In the genomic region with DNA sequence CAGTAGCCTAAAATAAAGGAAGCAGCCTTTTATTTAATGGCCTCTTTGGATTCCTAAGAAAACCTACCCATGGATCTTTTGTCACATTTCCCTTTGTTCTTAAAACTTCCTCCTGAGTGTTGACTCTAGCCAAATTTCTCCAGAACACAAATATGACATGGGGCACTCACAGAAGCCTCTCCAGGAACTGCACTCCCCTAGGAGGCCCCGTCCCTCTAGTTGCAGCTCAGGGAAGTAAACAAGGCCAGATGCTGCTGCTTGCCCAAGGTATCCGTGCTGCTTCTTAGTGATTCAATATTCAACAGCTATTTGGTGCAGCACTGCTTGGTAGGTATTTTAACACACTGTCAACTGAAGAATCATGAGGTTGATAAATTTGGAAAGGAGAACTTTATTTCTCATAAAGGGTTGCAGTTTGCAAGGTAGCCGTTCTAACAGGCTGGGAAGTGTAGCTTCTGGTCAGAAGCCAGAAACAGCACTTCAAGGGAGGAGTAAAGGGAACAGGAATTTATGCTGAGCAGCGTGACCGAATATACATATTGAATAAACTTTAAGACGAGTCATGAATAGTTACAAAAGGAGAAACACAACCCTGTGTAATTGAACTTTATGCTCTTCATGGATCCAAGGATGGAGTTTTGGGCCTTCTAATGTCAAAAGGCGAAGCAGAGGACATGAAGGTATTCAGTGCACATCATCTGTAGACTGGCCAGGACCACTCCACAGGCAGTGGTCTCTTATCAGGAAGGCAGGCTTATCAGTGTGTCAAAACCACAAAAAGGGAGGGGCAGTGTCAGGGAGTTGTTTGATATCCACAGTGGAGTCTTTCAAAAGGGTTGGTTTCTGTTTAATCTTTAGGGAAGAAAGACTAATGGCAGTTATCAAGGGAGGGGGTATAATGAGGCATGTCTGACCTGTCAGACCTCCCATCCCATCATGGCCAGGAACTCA, we compare ENCODE assay signal across 14 cellular contexts.
DNase-seq lines count a peak whose midpoint lies in the region; ATAC-seq, FAIRE-seq and TF ChIP-seq lines count a peak whose summit lies in the region.
"Had no signal": no experiment of that assay in that cellular context is flagged by ENCODE, and none has a peak within 500 bp of the region (broad histone marks: within the 10 kb centered on the region; RNA-seq: fewer than 3 reads in every experiment).

No MANE protein-coding gene starts in this region.

- H3K4me3 ChIP-seq in pancreas, result no peak overlapping the region
- H3K4me3 ChIP-seq: heart right ventricle had no signal

- H3K27me3 Mint-ChIP-seq in WTC11 (ENCODE audit: low read depth), result no peaks in the 10 kb centered on the region
- H3K27me3 Mint-ChIP-seq: activated CD4-positive, alpha-beta T cell treated with anti-CD3 and anti-CD28 coated beads for 36 hours had no signal

- FAIRE-seq in pancreas (lab: Jason Lieb, UNC) (no peak), RCC 7860 (lab: Jason Lieb, UNC) (no peak)

- CTCF ChIA-PET in WTC11 (lab: Charles Lee), result no interaction called here

- whole genome bisulfite sequencing in pancreas, 2 donors, result 67 to 69% methylated on average over 7 of the region's 7 CpGs

- H3K36me3 ChIP-seq in pancreas, result no peaks in the 10 kb centered on the region
- H3K36me3 ChIP-seq: heart right ventricle had no signal

- ATAC-seq in WTC11 (peak; percentile 46), pancreas (peak; percentile 35 to 81 (median 76)), HG03196 (IDR thresholded peaks at IDR 0.05; ENCODE audit: unreplicated experiment) (no peak)
- ATAC-seq: activated CD4-positive, alpha-beta T cell treated with anti-CD3 and anti-CD28 coated beads for 36 hours; heart right ventricle had no signal

- TF ChIP-seq CTCF in WTC11 (IDR thresholded peaks at IDR 0.05) (no peak), pancreas (IDR thresholded peaks at IDR 0.05) (no peak)

- peaks cover 23% of the 10 kb centered on the region for H3K4me1 Mint-ChIP-seq in WTC11

- H3K27me3 ChIP-seq in pancreas, result no peaks in the 10 kb centered on the region
- H3K27me3 ChIP-seq: heart right ventricle had no signal

- H3K4me3 Mint-ChIP-seq in WTC11, result no peak overlapping the region
- H3K4me3 Mint-ChIP-seq: activated CD4-positive, alpha-beta T cell treated with anti-CD3 and anti-CD28 coated beads for 36 hours had no signal

- intact Hi-C loops in pancreas (cut with DNase I), result no loop called here

- H3K27ac Mint-ChIP-seq in WTC11, result no peak overlapping the region
- H3K27ac Mint-ChIP-seq: activated CD4-positive, alpha-beta T cell treated with anti-CD3 and anti-CD28 coated beads for 36 hours had no signal

- peaks cover 0 to 16% (median 0%) of the 10 kb centered on the region in 3 donors for H3K4me1 ChIP-seq in pancreas
- H3K4me1 ChIP-seq: heart right ventricle had no signal

- POLR2A ChIA-PET in WTC11 (lab: Charles Lee), result no interaction called here

- H3K27ac ChIP-seq in pancreas, result peak overlapping the region in 1 of 4 donors; percentile 15
- H3K27ac ChIP-seq: heart right ventricle had no signal

- H3K36me3 Mint-ChIP-seq in WTC11, result peaks cover 23% of the 10 kb centered on the region

- DNase-seq in NCI-H345 (lab: John Stamatoyannopoulos, UW) (peak; percentile 33), NCI-H345 treated with DMSO at 0.1 percent for 48 hours (lab: John Stamatoyannopoulos, UW; ENCODE audit: unreplicated experiment) (no peak), NCI-H1092 treated with DMSO at 0.1 percent for 48 hours (lab: John Stamatoyannopoulos, UW) (peak; percentile 61), WTC11 (ENCODE audit: low spot score) (no peak), pancreas (no peak), cortex of kidney (lab: John Stamatoyannopoulos, UW) (no peak), RCC 7860 (ENCODE audit: low spot score) (no peak)
- DNase-seq: activated CD4-positive, alpha-beta T cell treated with anti-CD3 and anti-CD28 coated beads for 36 hours; GDM1; heart right ventricle; Karpas-422; posterior cingulate gyrus; stimulated activated CD8-positive, alpha-beta memory T cell treated with anti-CD3 and anti-CD28 coated beads, Interleukin-4, amount 100 ng/mL, for 48 hours had no signal

- H3K9me3 Mint-ChIP-seq in WTC11, result peaks cover 24% of the 10 kb centered on the region

- H3K9me3 ChIP-seq in pancreas, result no peaks in the 10 kb centered on the region

TF ChIP-seq in WTC11, 78 proteins besides CTCF, POLR2A, EP300 and RAD21 (continues in another document):
- TF ChIP-seq SOX15 (CRISPR knock-in tag; IDR thresholded peaks at IDR 0.05) (no peak), MYBL2 (CRISPR knock-in tag; IDR thresholded peaks at IDR 0.05) (no peak), NR3C1 (CRISPR knock-in tag; conservative IDR thresholded peaks at IDR 0.05; ENCODE audit: low read depth) (no peak), NFATC4 (CRISPR knock-in tag; IDR thresholded peaks at IDR 0.05) (no peak), CREB1 (CRISPR knock-in tag; IDR thresholded peaks at IDR 0.05) (no peak), IRF2 (CRISPR knock-in tag; IDR thresholded peaks at IDR 0.05; ENCODE audit: borderline replicate concordance, low read depth) (no peak), GRHL2 (CRISPR knock-in tag; IDR thresholded peaks at IDR 0.05; ENCODE audit: insufficient replicate concordance, severe bottlenecking) (no peak), RELA (CRISPR knock-in tag; IDR thresholded peaks at IDR 0.05; ENCODE audit: borderline replicate concordance) (no peak), FOXJ3 (CRISPR knock-in tag; IDR thresholded peaks at IDR 0.05; ENCODE audit: borderline replicate concordance) (no peak)
- TF ChIP-seq, protein P1, sequence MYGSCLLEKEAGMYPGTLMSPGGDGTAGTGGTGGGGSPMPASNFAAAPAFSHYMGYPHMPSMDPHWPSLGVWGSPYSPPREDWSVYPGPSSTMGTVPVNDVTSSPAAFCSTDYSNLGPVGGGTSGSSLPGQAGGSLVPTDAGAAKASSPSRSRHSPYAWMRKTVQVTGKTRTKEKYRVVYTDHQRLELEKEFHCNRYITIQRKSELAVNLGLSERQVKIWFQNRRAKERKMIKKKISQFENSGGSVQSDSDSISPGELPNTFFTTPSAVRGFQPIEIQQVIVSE (CRISPR knock-in tag; IDR thresholded peaks at IDR 0.05; ENCODE audit: borderline replicate concordance), result no peak
- TF ChIP-seq, protein P2, sequence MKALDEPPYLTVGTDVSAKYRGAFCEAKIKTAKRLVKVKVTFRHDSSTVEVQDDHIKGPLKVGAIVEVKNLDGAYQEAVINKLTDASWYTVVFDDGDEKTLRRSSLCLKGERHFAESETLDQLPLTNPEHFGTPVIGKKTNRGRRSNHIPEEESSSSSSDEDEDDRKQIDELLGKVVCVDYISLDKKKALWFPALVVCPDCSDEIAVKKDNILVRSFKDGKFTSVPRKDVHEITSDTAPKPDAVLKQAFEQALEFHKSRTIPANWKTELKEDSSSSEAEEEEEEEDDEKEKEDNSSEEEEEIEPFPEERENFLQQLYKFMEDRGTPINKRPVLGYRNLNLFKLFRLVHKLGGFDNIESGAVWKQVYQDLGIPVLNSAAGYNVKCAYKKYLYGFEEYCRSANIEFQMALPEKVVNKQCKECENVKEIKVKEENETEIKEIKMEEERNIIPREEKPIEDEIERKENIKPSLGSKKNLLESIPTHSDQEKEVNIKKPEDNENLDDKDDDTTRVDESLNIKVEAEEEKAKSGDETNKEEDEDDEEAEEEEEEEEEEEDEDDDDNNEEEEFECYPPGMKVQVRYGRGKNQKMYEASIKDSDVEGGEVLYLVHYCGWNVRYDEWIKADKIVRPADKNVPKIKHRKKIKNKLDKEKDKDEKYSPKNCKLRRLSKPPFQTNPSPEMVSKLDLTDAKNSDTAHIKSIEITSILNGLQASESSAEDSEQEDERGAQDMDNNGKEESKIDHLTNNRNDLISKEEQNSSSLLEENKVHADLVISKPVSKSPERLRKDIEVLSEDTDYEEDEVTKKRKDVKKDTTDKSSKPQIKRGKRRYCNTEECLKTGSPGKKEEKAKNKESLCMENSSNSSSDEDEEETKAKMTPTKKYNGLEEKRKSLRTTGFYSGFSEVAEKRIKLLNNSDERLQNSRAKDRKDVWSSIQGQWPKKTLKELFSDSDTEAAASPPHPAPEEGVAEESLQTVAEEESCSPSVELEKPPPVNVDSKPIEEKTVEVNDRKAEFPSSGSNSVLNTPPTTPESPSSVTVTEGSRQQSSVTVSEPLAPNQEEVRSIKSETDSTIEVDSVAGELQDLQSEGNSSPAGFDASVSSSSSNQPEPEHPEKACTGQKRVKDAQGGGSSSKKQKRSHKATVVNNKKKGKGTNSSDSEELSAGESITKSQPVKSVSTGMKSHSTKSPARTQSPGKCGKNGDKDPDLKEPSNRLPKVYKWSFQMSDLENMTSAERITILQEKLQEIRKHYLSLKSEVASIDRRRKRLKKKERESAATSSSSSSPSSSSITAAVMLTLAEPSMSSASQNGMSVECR (CRISPR knock-in tag; IDR thresholded peaks at IDR 0.05; ENCODE audit: borderline replicate concordance), result no peak
- TF ChIP-seq, protein P3, sequence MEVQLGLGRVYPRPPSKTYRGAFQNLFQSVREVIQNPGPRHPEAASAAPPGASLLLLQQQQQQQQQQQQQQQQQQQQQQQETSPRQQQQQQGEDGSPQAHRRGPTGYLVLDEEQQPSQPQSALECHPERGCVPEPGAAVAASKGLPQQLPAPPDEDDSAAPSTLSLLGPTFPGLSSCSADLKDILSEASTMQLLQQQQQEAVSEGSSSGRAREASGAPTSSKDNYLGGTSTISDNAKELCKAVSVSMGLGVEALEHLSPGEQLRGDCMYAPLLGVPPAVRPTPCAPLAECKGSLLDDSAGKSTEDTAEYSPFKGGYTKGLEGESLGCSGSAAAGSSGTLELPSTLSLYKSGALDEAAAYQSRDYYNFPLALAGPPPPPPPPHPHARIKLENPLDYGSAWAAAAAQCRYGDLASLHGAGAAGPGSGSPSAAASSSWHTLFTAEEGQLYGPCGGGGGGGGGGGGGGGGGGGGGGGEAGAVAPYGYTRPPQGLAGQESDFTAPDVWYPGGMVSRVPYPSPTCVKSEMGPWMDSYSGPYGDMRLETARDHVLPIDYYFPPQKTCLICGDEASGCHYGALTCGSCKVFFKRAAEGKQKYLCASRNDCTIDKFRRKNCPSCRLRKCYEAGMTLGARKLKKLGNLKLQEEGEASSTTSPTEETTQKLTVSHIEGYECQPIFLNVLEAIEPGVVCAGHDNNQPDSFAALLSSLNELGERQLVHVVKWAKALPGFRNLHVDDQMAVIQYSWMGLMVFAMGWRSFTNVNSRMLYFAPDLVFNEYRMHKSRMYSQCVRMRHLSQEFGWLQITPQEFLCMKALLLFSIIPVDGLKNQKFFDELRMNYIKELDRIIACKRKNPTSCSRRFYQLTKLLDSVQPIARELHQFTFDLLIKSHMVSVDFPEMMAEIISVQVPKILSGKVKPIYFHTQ (CRISPR knock-in tag; IDR thresholded peaks at IDR 0.05), result no peak
- TF ChIP-seq, protein P4, sequence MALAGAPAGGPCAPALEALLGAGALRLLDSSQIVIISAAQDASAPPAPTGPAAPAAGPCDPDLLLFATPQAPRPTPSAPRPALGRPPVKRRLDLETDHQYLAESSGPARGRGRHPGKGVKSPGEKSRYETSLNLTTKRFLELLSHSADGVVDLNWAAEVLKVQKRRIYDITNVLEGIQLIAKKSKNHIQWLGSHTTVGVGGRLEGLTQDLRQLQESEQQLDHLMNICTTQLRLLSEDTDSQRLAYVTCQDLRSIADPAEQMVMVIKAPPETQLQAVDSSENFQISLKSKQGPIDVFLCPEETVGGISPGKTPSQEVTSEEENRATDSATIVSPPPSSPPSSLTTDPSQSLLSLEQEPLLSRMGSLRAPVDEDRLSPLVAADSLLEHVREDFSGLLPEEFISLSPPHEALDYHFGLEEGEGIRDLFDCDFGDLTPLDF (CRISPR knock-in tag; IDR thresholded peaks at IDR 0.05), result no peak

Comparison
In these comparisons a context has a peak if more than half of its experiments do, and no peak if none do; other contexts are left out.
1. DNase-seq: peak in NCI-H345 (single experiment) and NCI-H1092 treated with DMSO at 0.1 percent for 48 hours (single experiment); none in NCI-H345 treated with DMSO at 0.1 percent for 48 hours (single experiment), WTC11 (single experiment), pancreas (0 of 6), cortex of kidney (single experiment) and RCC 7860 (single experiment).